ENCODE assay signal across 9 cellular contexts in the genomic region with DNA sequence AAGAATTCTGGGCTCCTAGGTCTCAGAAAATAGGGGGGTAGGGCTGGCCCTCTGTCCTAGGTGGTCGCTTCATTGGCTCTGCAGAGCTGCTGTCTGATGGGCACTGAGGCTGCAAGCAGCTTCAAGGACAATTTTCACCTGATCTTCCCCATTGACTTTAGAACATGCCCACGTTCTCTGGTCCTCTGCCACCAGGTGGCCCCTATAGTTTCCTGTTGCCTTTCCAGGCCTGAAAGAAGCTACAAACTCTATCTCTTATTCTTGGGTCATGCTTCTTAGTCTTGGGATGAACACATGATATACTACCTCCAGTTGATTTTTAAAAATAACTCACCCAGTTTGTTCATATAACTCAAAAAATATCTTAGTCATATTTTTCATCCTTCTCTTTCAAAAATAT. TPM values are rescaled to one million over a fixed set of nuclear protein-coding genes. Genes with fewer than 3 reads are reported as not detected.
DNase-seq lines count a peak whose midpoint lies in the region; ATAC-seq and TF ChIP-seq lines count a peak whose summit lies in the region.
"Had no signal": no experiment of that assay in that cellular context is flagged by ENCODE, and none has a peak within 500 bp of the region (broad histone marks: within the 10 kb centered on the region; RNA-seq: fewer than 3 reads in every experiment).

No MANE protein-coding gene starts in this region.

- TF ChIP-seq CTCF in MM.1S (IDR thresholded peaks at IDR 0.05; ENCODE audit: low read length) = peak; percentile 63

- no peak overlapping the region for H2AFZ ChIP-seq in MM.1S (ENCODE audit: low read length)

- no peak overlapping the region for H3K4me2 ChIP-seq in MM.1S (ENCODE audit: low read depth, low read length)

- no peak for ATAC-seq in GM18519 (IDR thresholded peaks at IDR 0.05; ENCODE audit: low FRiP score, unreplicated experiment)

- no peak overlapping the region for H3K4me3 Mint-ChIP-seq in activated CD4-positive, alpha-beta T cell treated with anti-CD3 and anti-CD28 coated beads, Interleukin-2, amount 10 ng/mL, durations not matched to agents 24 days and 14 days
- H3K4me3 Mint-ChIP-seq: activated naive CD8-positive, alpha-beta T cell had no signal

- no peak overlapping the region for H3K27ac ChIP-seq in MM.1S (ENCODE audit: low read length)

- no peaks in the 10 kb centered on the region for H3K4me1 Mint-ChIP-seq in activated CD4-positive, alpha-beta T cell treated with anti-CD3 and anti-CD28 coated beads, Interleukin-2, amount 10 ng/mL, durations not matched to agents 24 days and 14 days

- intact Hi-C loops in activated CD4-positive, alpha-beta T cell treated with anti-CD3 and anti-CD28 coated beads, Interleukin-2, amount 10 ng/mL, durations not matched to agents 24 days and 14 days (cut with micrococcal nuclease) = loop anchor here (5.0 kb wide), 1 partner anchor 326 kb away; no protein-coding TSS in a partner anchor

- no peaks in the 10 kb centered on the region for H3K27me3 ChIP-seq in MM.1S (replicated peaks; ENCODE audit: insufficient read depth, low read length)

- no peaks in the 10 kb centered on the region for H3K79me2 ChIP-seq in MM.1S (ENCODE audit: low read length)

- H3K36me3 ChIP-seq in MM.1S (replicated peaks; ENCODE audit: insufficient read depth, low read length) = no peaks in the 10 kb centered on the region

- no peak overlapping the region for H3K9ac ChIP-seq in MM.1S (ENCODE audit: low read length)

- H3K36me3 Mint-ChIP-seq in activated CD4-positive, alpha-beta T cell treated with anti-CD3 and anti-CD28 coated beads, Interleukin-2, amount 10 ng/mL, durations not matched to agents 24 days and 14 days (ENCODE audit: low read depth) = no peaks in the 10 kb centered on the region
- H3K36me3 Mint-ChIP-seq: activated naive CD8-positive, alpha-beta T cell had no signal

- H3K4me1 ChIP-seq in MM.1S (ENCODE audit: low read length) = no peaks in the 10 kb centered on the region

- H3F3A ChIP-seq in MM.1S (ENCODE audit: insufficient read depth, low read length) = no peaks in the 10 kb centered on the region

- peaks cover 4% of the 10 kb centered on the region for H3K27me3 Mint-ChIP-seq in activated CD4-positive, alpha-beta T cell treated with anti-CD3 and anti-CD28 coated beads, Interleukin-2, amount 10 ng/mL, durations not matched to agents 24 days and 14 days

- DNase-seq in SIG-M5 treated with dmso at 0.1 percent for 504 hours (lab: John Stamatoyannopoulos, UW; ENCODE audit: unreplicated experiment) (peak; percentile 53), SIG-M5 (lab: John Stamatoyannopoulos, UW) (no peak), MM.1S (peak; percentile 47), foreskin melanocyte (peak; percentile 88), NCI-H187 (lab: John Stamatoyannopoulos, UW) (no peak)
- DNase-seq in activated CD4-positive, alpha-beta T cell treated with anti-CD3 and anti-CD28 coated beads, Interleukin-2, amount 10 ng/mL, durations not matched to agents 24 days and 14 days = peak; percentile 76
- peak; percentile 1 to 3 for DNase-seq in stimulated activated CD4-positive, alpha-beta T cell treated with anti-CD3 and anti-CD28 coated beads, Interleukin-2, amount 100 ng/mL, for 48 hours

- no peaks in the 10 kb centered on the region for H4K20me1 ChIP-seq in MM.1S (ENCODE audit: insufficient read depth, low read length)

- no peaks in the 10 kb centered on the region for H3K9me3 ChIP-seq in MM.1S (replicated peaks; ENCODE audit: insufficient read depth, low read length)

- H3K4me3 ChIP-seq in MM.1S (ENCODE audit: low read length) = no peak overlapping the region

- H3K9me2 ChIP-seq in MM.1S (replicated peaks; ENCODE audit: insufficient read depth, low read length) = no peaks in the 10 kb centered on the region

- no peak overlapping the region for H3K27ac Mint-ChIP-seq in activated CD4-positive, alpha-beta T cell treated with anti-CD3 and anti-CD28 coated beads, Interleukin-2, amount 10 ng/mL, durations not matched to agents 24 days and 14 days
- H3K27ac Mint-ChIP-seq: activated naive CD8-positive, alpha-beta T cell had no signal

- no peaks in the 10 kb centered on the region for H3K9me3 Mint-ChIP-seq in activated CD4-positive, alpha-beta T cell treated with anti-CD3 and anti-CD28 coated beads, Interleukin-2, amount 10 ng/mL, durations not matched to agents 24 days and 14 days

RNA-seq across cellular contexts. Expression of a gene that starts 26.3 kb away (rescaled TPM):
- not detected in 2 replicates for total RNA-seq in activated CD4-positive, alpha-beta T cell treated with anti-CD3 and anti-CD28 coated beads, Interleukin-2, amount 10 ng/mL, durations not matched to agents 24 days and 14 days

Comparison
In these comparisons a context has a peak if more than half of its experiments do, and no peak if none do; other contexts are left out.
1. DNase-seq: peak in SIG-M5 treated with dmso at 0.1 percent for 504 hours (single experiment), MM.1S (single experiment), activated CD4-positive, alpha-beta T cell treated with anti-CD3 and anti-CD28 coated beads, Interleukin-2, amount 10 ng/mL, durations not matched to agents 24 days and 14 days (single experiment), foreskin melanocyte (single experiment) and stimulated activated CD4-positive, alpha-beta T cell treated with anti-CD3 and anti-CD28 coated beads, Interleukin-2, amount 100 ng/mL, for 48 hours (2 of 2); none in SIG-M5 (single experiment) and NCI-H187 (0 of 2).